ENCODE assay signal across 24 cellular contexts in genomic region chr5:154320690-154321089, GRCh38.
DNase-seq lines count a peak whose midpoint lies in the region; TF ChIP-seq lines count a peak whose summit lies in the region.
"Had no signal": no experiment of that assay in that cellular context is flagged by ENCODE, and none has a peak within 500 bp of the region (broad histone marks: within the 10 kb centered on the region; RNA-seq: fewer than 3 reads in every experiment).

No MANE protein-coding gene starts in this region.

- H3K27ac Mint-ChIP-seq in nephron, result peak overlapping the region; percentile 92 to 94 (median 93)
- H3K27ac Mint-ChIP-seq: activated naive CD8-positive, alpha-beta T cell; CD4-positive, alpha-beta T cell; memory B cell; T-helper 2 cell treated with Interferon-gamma antibody and Interleukin-4, amounts not matched to agents 5 μg/mL and 100 μg/mL, for 36 hours had no signal

- peaks cover 9% of the 10 kb centered on the region for H3K36me3 Mint-ChIP-seq in nephron (ENCODE audit: low read depth)

- no peak overlapping the region for H3K9ac ChIP-seq in adipocyte (ENCODE audit: low read length)

- 33 to 47% methylated on average over 2 of the region's 2 CpGs for WGBS in tibial nerve, 2 donors

- H3K4me1 Mint-ChIP-seq in nephron, result peaks cover 49% of the 10 kb centered on the region
- H3K4me1 Mint-ChIP-seq: memory B cell had no signal

- no peak overlapping the region for H3K4me3 ChIP-seq in adipocyte (ENCODE audit: low read length)
- H3K4me3 ChIP-seq in fibroblast of pulmonary artery (replicated peaks; ENCODE audit: low read depth, low read length), result no peak overlapping the region
- no peak overlapping the region for H3K4me3 ChIP-seq in tibial nerve
- H3K4me3 ChIP-seq: colonic mucosa, thoracic aorta had no signal

- peaks cover 2% of the 10 kb centered on the region for H3K9me3 Mint-ChIP-seq in nephron
- H3K9me3 Mint-ChIP-seq: CD4-positive, alpha-beta T cell; effector memory CD8-positive, alpha-beta T cell; memory B cell; T-helper 2 cell treated with Interferon-gamma antibody and Interleukin-4, amounts not matched to agents 5 μg/mL and 100 μg/mL, for 36 hours had no signal

- no peak for TF ChIP-seq CTCF in fibroblast of pulmonary artery (IDR thresholded peaks at IDR 0.05; ENCODE audit: low read length, missing control alignments)
- TF ChIP-seq CTCF in nephron (IDR thresholded peaks at IDR 0.05; ENCODE audit: unreplicated experiment in 3 of 3), result no peak
- no peak for TF ChIP-seq CTCF in tibial nerve (IDR thresholded peaks at IDR 0.05)
- no peak for TF ChIP-seq CTCF in GM20000 (IDR thresholded peaks at IDR 0.05; ENCODE audit: extremely low read depth, missing control alignments)

- H3K4me1 ChIP-seq in adipocyte (ENCODE audit: control insufficient read depth, insufficient read depth, low read length), result peaks cover 9% of the 10 kb centered on the region
- H3K4me1 ChIP-seq in tibial nerve, result peaks cover 0 to 20% (median 0%) of the 10 kb centered on the region in 4 donors
- H3K4me1 ChIP-seq: colonic mucosa had no signal

- H3K9me3 ChIP-seq in adipocyte (ENCODE audit: control insufficient read depth, low read length) (no peaks in the 10 kb centered on the region), tibial nerve (no peaks in the 10 kb centered on the region)
- H3K9me3 ChIP-seq: colonic mucosa, thoracic aorta had no signal

- TF ChIP-seq EP300 in tibial nerve (IDR thresholded peaks at IDR 0.05), result no peak

- H3K27ac ChIP-seq in tibial nerve, result peak overlapping the region in 1 of 4 donors; percentile 8
- H3K27ac ChIP-seq: colonic mucosa, thoracic aorta, VCaP had no signal

- no peaks in the 10 kb centered on the region for H3K27me3 Mint-ChIP-seq in nephron (ENCODE audit: low read depth)
- H3K27me3 Mint-ChIP-seq: activated naive CD8-positive, alpha-beta T cell; CD4-positive, alpha-beta T cell; effector memory CD8-positive, alpha-beta T cell; memory B cell had no signal

- H3K36me3 ChIP-seq in adipocyte (ENCODE audit: control insufficient read depth, insufficient read depth, low read length, severe bottlenecking) (peaks cover 3% of the 10 kb centered on the region), tibial nerve (peaks cover 0 to 11% (median 0%) of the 10 kb centered on the region in 3 donors)
- H3K36me3 ChIP-seq: colonic mucosa, thoracic aorta had no signal

- DNase-seq in adipocyte (ENCODE audit: low read depth) (peak; percentile 25), fibroblast of pulmonary artery (ENCODE audit: low read depth) (peak; percentile 44), tibial nerve (ENCODE audit: low spot score in 2 of 2) (peak; percentile 19 to 48), cerebellum (ENCODE audit: low spot score) (no peak), NCI-H2196 (lab: John Stamatoyannopoulos, UW; ENCODE audit: unreplicated experiment) (no peak), GM20000 (ENCODE audit: low spot score) (no peak)
- DNase-seq: activated CD4-positive, alpha-beta T cell treated with anti-CD3 and anti-CD28 coated beads for 48 hours; activated T-cell treated with anti-CD3 and anti-CD28 coated beads, Interleukin-2, amount 50 U/mL, for 48 hours; CD4-positive, alpha-beta T cell; colonic mucosa; DMS 273 treated with DMSO at 0.1 percent for 48 hours; effector memory CD8-positive, alpha-beta T cell; NCI-H1105 treated with DMSO at 0.1 percent for 48 hours; NCI-H2081 treated with DMSO at 0.1 percent for 48 hours; NCI-H446; NCI-H82; nucleus accumbens; stimulated activated naive CD4-positive, alpha-beta T cell treated with Interleukin-2 at 50 U/mL for 16 hours had no signal

- H3K4me3 Mint-ChIP-seq in nephron, result peak overlapping the region in 2 of 3 experiments; percentile 15 to 32
- H3K4me3 Mint-ChIP-seq: activated naive CD8-positive, alpha-beta T cell; CD4-positive, alpha-beta T cell; effector memory CD8-positive, alpha-beta T cell; memory B cell; T-helper 2 cell treated with Interferon-gamma antibody and Interleukin-4, amounts not matched to agents 5 μg/mL and 100 μg/mL, for 36 hours had no signal

- H3K27me3 ChIP-seq in adipocyte (replicated peaks; ENCODE audit: control insufficient read depth, insufficient read depth, low read length), result no peaks in the 10 kb centered on the region
- H3K27me3 ChIP-seq in tibial nerve, result no peaks in the 10 kb centered on the region
- H3K27me3 ChIP-seq: colonic mucosa had no signal

- no peak for TF ChIP-seq POLR2A in tibial nerve (IDR thresholded peaks at IDR 0.05)

Comparison
In these comparisons a context has a peak if more than half of its experiments do, and no peak if none do; other contexts are left out.
1. DNase-seq: peak in adipocyte (single experiment), fibroblast of pulmonary artery (single experiment) and tibial nerve (2 of 2); none in cerebellum (single experiment), NCI-H2196 (single experiment) and GM20000 (single experiment).